13 cellular contexts compared by ENCODE assay signal in the genomic region with DNA sequence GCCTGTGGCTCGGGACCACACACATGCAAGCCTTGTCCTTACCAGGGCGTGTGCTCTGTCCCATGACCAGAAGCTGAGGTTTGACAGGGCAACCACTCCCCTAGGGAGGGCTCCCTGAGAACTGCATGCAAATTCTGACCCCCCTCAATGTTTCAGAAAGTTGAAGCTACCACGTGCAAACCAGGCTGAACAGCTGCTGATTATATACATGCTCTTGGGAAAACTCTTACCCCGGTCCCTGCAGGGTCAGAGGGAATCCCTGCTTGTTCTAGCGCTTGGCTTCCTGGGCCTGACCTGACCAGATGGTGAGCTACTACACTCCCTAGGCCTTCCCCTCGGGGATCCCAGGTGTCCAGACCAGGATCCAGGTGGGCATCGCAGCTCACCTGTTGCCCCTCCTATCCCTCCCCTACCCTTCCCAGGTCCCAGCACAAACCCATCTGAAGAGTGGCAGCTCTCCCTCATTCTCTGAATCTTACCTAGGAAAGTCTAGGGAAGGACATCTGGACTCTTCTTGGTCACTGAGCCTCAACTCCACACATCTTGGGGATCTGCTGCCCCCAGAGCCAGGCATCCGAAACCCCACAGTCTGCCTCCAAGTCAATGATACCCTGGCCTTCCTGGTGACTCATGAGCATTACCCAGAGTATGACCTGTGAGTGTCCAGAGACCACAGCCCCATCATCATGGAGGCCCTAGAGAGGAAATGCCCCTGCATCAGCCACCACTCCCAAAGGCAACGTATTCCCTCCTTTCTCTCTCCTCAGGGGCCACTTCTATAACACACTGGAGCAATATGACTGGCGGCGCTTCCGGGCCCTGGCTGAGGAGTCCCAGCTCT.
DNase-seq lines count a peak whose midpoint lies in the region; ATAC-seq, FAIRE-seq and TF ChIP-seq lines count a peak whose summit lies in the region.
"Had no signal": no experiment of that assay in that cellular context is flagged by ENCODE, and none has a peak within 500 bp of the region (broad histone marks: within the 10 kb centered on the region; RNA-seq: fewer than 3 reads in every experiment).

No MANE protein-coding gene starts in this region.

- H3K36me3 ChIP-seq in psoas muscle (ENCODE audit: insufficient read depth in 1 of 2, low read depth in 1 of 2): no peaks in the 10 kb centered on the region
- H3K36me3 ChIP-seq: lower lobe of right lung had no signal

- 83 to 87% (median 85%) methylated on average over 12 of the region's 12 CpGs for WGBS in psoas muscle, 3 donors

- intact Hi-C loops in dorsolateral prefrontal cortex (cut with DNase I): loop anchor here (5.0 to 10.0 kb wide), 4 partner anchors 62 to 394 kb away; a partner anchor contains a TSS
- intact Hi-C loops in psoas muscle (cut with DNase I): no loop called here

- H3K9me3 ChIP-seq in psoas muscle: no peaks in the 10 kb centered on the region
- H3K9me3 ChIP-seq: lower lobe of right lung had no signal

- TF ChIP-seq CTCF in dorsolateral prefrontal cortex (IDR thresholded peaks at IDR 0.05 in 54 of 56, conservative IDR thresholded peaks at IDR 0.05 in 2 of 56; ENCODE audit: low read depth in 1 of 56, partially characterized antibody in 56 of 56) (no peak), psoas muscle (IDR thresholded peaks at IDR 0.05) (no peak)

- FAIRE-seq in RCC 7860 (lab: Jason Lieb, UNC): no peak

- DNase-seq in dorsolateral prefrontal cortex (no peak), NCI-H524 (lab: John Stamatoyannopoulos, UW) (no peak), psoas muscle (no peak), RCC 7860 (ENCODE audit: low spot score) (no peak), SW 1271 (lab: John Stamatoyannopoulos, UW) (no peak)
- DNase-seq: DMS79, lower lobe of right lung, NCI-H510A treated with DMSO at 0.1 percent for 48 hours had no signal

- H3K27me3 ChIP-seq in dorsolateral prefrontal cortex (peaks cover 0 to 3% (median 0%) of the 10 kb centered on the region in 45 donors), psoas muscle (ENCODE audit: insufficient read depth in 3 of 3, low read length in 2 of 3) (no peaks in the 10 kb centered on the region)

- H3K4me3 ChIP-seq in dorsolateral prefrontal cortex (no peak overlapping the region), psoas muscle (no peak overlapping the region)
- H3K4me3 ChIP-seq: lower lobe of right lung, smooth muscle cell had no signal

- peak; percentile 89 for ATAC-seq in GM18511 (IDR thresholded peaks at IDR 0.05; ENCODE audit: unreplicated experiment)
- ATAC-seq in GM21526 (IDR thresholded peaks at IDR 0.05; ENCODE audit: low FRiP score, unreplicated experiment): peak; percentile 68
- peak; percentile 77 for ATAC-seq in HG03175 (IDR thresholded peaks at IDR 0.05; ENCODE audit: unreplicated experiment)
- no peak for ATAC-seq in psoas muscle
- ATAC-seq: activated CD4-positive, CD25-positive, alpha-beta regulatory T cell treated with anti-CD3 and anti-CD28 coated beads, Interleukin-2, amount 50 U/mL, for 24 hours; lower lobe of right lung had no signal

- H3K27ac ChIP-seq in dorsolateral prefrontal cortex: peak overlapping the region in 55 of 59 donors; percentile 7 to 95 (median 85)
- H3K27ac ChIP-seq in psoas muscle: no peak overlapping the region
- H3K27ac ChIP-seq: lower lobe of right lung had no signal

- H3K4me1 ChIP-seq in psoas muscle: peaks cover 19% of the 10 kb centered on the region

Comparison
In these comparisons a context has a peak if more than half of its experiments do, and no peak if none do; other contexts are left out.
1. ATAC-seq: peak in GM18511 (single experiment), GM21526 (single experiment) and HG03175 (single experiment); none in psoas muscle (0 of 4).
2. intact Hi-C loops: an anchor here in dorsolateral prefrontal cortex (5.0 to 10.0 kb wide); none called in psoas muscle.